Comparison of ENCODE assay signal across 13 cellular contexts in the genomic region with DNA sequence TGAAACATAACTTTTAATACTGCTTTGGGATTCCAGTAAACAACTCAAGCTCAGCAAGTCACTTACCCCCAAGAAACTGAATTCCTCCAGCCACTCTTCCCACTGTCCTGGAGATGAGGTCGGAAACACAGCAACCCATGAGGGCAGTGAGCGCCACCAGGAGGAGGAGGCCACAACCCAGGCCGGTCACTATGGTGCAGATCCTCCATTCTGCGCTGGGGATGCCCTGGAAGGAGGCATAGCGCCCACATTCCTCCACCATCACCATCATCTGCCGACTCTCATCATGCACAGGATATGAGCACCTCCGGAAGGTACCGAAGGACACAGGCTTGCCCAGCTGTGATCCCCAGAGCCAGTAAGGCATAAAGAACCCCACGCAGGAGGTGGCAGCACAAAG. TPM values are rescaled to one million over a fixed set of nuclear protein-coding genes. Genes with fewer than 3 reads are reported as not detected.
DNase-seq lines count a peak whose midpoint lies in the region; ATAC-seq, FAIRE-seq and TF ChIP-seq lines count a peak whose summit lies in the region.
"Had no signal": no experiment of that assay in that cellular context is flagged by ENCODE, and none has a peak within 500 bp of the region (broad histone marks: within the 10 kb centered on the region; RNA-seq: fewer than 3 reads in every experiment).

No MANE protein-coding gene starts in this region.

- H3K36me3 Mint-ChIP-seq in T-helper 17 cell (ENCODE audit: low read depth) = no peaks in the 10 kb centered on the region
- H3K36me3 Mint-ChIP-seq: activated naive CD4-positive, alpha-beta T cell treated with anti-CD3 and anti-CD28 coated beads, Interleukin-2, amount 10 ng/mL, durations not matched to agents 7 days and 5 days had no signal

- H3K4me3 ChIP-seq in mammary epithelial cell (replicated peaks in 1 of 3; ENCODE audit: insufficient read depth in 1 of 3, low read depth in 2 of 3, low read length in 3 of 3) (no peak overlapping the region), keratinocyte (ENCODE audit: control insufficient read depth in 2 of 3, extremely low read depth in 1 of 3, insufficient read depth in 2 of 3, low read depth in 1 of 3, low read length in 3 of 3) (no peak overlapping the region), suprapubic skin (peak overlapping the region; percentile 88)
- H3K4me3 ChIP-seq: transverse colon had no signal

- no peak for TF ChIP-seq POLR2A in suprapubic skin (IDR thresholded peaks at IDR 0.05)

- H3K9ac ChIP-seq in mammary epithelial cell (ENCODE audit: insufficient read depth, low read length) (no peak overlapping the region), keratinocyte (ENCODE audit: control insufficient read depth, extremely low read depth, insufficient read depth, low read length) (no peak overlapping the region)

- H3K4me1 Mint-ChIP-seq in T-helper 17 cell = peaks cover 11% of the 10 kb centered on the region

- no peak for TF ChIP-seq EP300 in suprapubic skin (IDR thresholded peaks at IDR 0.05)

- no peak overlapping the region for H3K4me3 Mint-ChIP-seq in T-helper 17 cell
- H3K4me3 Mint-ChIP-seq: activated naive CD4-positive, alpha-beta T cell treated with anti-CD3 and anti-CD28 coated beads, Interleukin-2, amount 10 ng/mL, durations not matched to agents 7 days and 5 days had no signal

- DNase-seq in DMS153 (lab: John Stamatoyannopoulos, UW) (peak; percentile 39), DMS153 treated with DMSO at 0.1 percent for 48 hours (lab: John Stamatoyannopoulos, UW; ENCODE audit: unreplicated experiment) (no peak), mammary epithelial cell (no peak), keratinocyte (ENCODE audit: low read depth, low spot score) (no peak), suprapubic skin (ENCODE audit: low spot score in 2 of 2) (no peak), T-helper 17 cell (no peak), RWPE1 (ENCODE audit: low spot score) (no peak)
- no peak for DNase-seq in NK-92 treated with Interleukin-12 subunit alpha and Interleukin-12 subunit beta, amount 100 ng/mL, for 24 hours (lab: John Stamatoyannopoulos, UW)
- DNase-seq: activated naive CD4-positive, alpha-beta T cell treated with anti-CD3 and anti-CD28 coated beads, Interleukin-2, amount 10 ng/mL, durations not matched to agents 7 days and 5 days; NCI-H1105; SW 1271; transverse colon had no signal

- H3K79me2 ChIP-seq in mammary epithelial cell (ENCODE audit: insufficient read depth, low read length) (peaks cover 54% of the 10 kb centered on the region), keratinocyte (ENCODE audit: control insufficient read depth, insufficient read depth, low read length) (peaks cover 18% of the 10 kb centered on the region)

- no peaks in the 10 kb centered on the region for H3K9me1 ChIP-seq in keratinocyte (ENCODE audit: control insufficient read depth, extremely low read depth, insufficient read depth, low read length)

- intact Hi-C loops in mammary epithelial cell (cut with micrococcal nuclease) = loop anchor here (5.0 kb wide), 2 partner anchors 73 to 563 kb away; a partner anchor contains a TSS

- peaks cover 26% of the 10 kb centered on the region for H3K4me1 ChIP-seq in mammary epithelial cell (ENCODE audit: insufficient read depth, low read length)
- peaks cover 27% of the 10 kb centered on the region for H3K4me1 ChIP-seq in keratinocyte (ENCODE audit: control insufficient read depth, extremely low read depth, insufficient read depth, low read length)
- peaks cover 24% of the 10 kb centered on the region for H3K4me1 ChIP-seq in suprapubic skin

- H3K27ac Mint-ChIP-seq in T-helper 17 cell = no peak overlapping the region
- H3K27ac Mint-ChIP-seq: activated naive CD4-positive, alpha-beta T cell treated with anti-CD3 and anti-CD28 coated beads, Interleukin-2, amount 10 ng/mL, durations not matched to agents 7 days and 5 days had no signal

- POLR2A ChIA-PET in RWPE1 (lab: Yijun Ruan, JAX; ENCODE audit: low non-redundant PET) = no interaction called here

- H3K27me3 Mint-ChIP-seq in T-helper 17 cell = peaks cover 39% of the 10 kb centered on the region

- H3K27ac ChIP-seq in mammary epithelial cell (ENCODE audit: insufficient read depth, low read depth, low read length) (no peak overlapping the region), keratinocyte (ENCODE audit: control insufficient read depth, insufficient read depth, low read length) (no peak overlapping the region), suprapubic skin (no peak overlapping the region), RWPE1 (no peak overlapping the region)
- H3K27ac ChIP-seq: transverse colon had no signal

- H3K27me3 ChIP-seq in mammary epithelial cell (ENCODE audit: insufficient read depth, low read length) (no peaks in the 10 kb centered on the region), keratinocyte (ENCODE audit: control insufficient read depth, extremely low read depth, insufficient read depth, low read length) (no peaks in the 10 kb centered on the region), suprapubic skin (no peaks in the 10 kb centered on the region)

- H4K20me1 ChIP-seq in mammary epithelial cell (ENCODE audit: insufficient read depth, low read length) (no peaks in the 10 kb centered on the region), keratinocyte (ENCODE audit: control insufficient read depth, extremely low read depth, insufficient read depth, low read length) (no peaks in the 10 kb centered on the region)

- H3K4me2 ChIP-seq in mammary epithelial cell (ENCODE audit: insufficient read depth, low read depth, low read length) (peak overlapping the region; percentile 71), keratinocyte (ENCODE audit: control insufficient read depth, extremely low read depth, insufficient read depth, low read depth, low read length) (peak overlapping the region; percentile 80)

- dilution Hi-C loops in mammary epithelial cell (cut with HindIII; ENCODE audit: low sequenced_read_pairs) (no loop called here), keratinocyte (cut with MboI; ENCODE audit: extremely low pct_ligation_motif_present, low sequenced_read_pairs) (no loop called here)

- no peak for FAIRE-seq in keratinocyte (lab: Jason Lieb, UNC)
- FAIRE-seq: A204.1 had no signal

- CTCF ChIA-PET in mammary epithelial cell (lab: Charles Lee; ENCODE audit: low non-redundant PET) = no interaction called here
- CTCF ChIA-PET in RWPE1 (lab: Yijun Ruan, JAX) = interaction anchor here (0.6 kb wide), 2 partner anchors 305 to 560 kb away, joined by 3 to 5 read pairs; no protein-coding TSS in a partner anchor

- H3K36me3 ChIP-seq in mammary epithelial cell (ENCODE audit: insufficient read depth, low read length) (no peaks in the 10 kb centered on the region), keratinocyte (ENCODE audit: control insufficient read depth in 2 of 2, extremely low read depth in 1 of 2, insufficient read depth in 2 of 2, low read length in 2 of 2) (peaks cover 0 to 12% of the 10 kb centered on the region in 2 experiments), suprapubic skin (no peaks in the 10 kb centered on the region)
- H3K36me3 ChIP-seq: transverse colon had no signal

- in situ Hi-C loops in mammary epithelial cell (cut with MboI; ENCODE audit: low sequenced_read_pairs in 2 of 2) = loop anchor here (10.0 to 25.0 kb wide), 4 partner anchors 188 to 563 kb away; a partner anchor contains a TSS

- no TSS peak for BruUV-seq in mammary epithelial cell (replicated peaks; lab: Mats Ljungman, UMichigan)

- TF ChIP-seq CTCF in mammary epithelial cell (conservative IDR thresholded peaks at IDR 0.05 in 1 of 2, IDR thresholded peaks at IDR 0.05 in 1 of 2; ENCODE audit: extremely low read depth in 1 of 2, insufficient read depth in 1 of 2, low read depth in 1 of 2, low read length in 2 of 2) = peak in 1 of 2 donors; percentile 3
- TF ChIP-seq CTCF in keratinocyte (optimal IDR thresholded peaks at IDR 0.05 in 1 of 3, IDR thresholded peaks at IDR 0.05 in 1 of 3, conservative IDR thresholded peaks at IDR 0.05 in 1 of 3; ENCODE audit: extremely low read depth in 1 of 3, insufficient read depth in 2 of 3, low read length in 3 of 3) = peak in 1 of 3 experiments; percentile 60
- no peak for TF ChIP-seq CTCF in suprapubic skin (IDR thresholded peaks at IDR 0.05)
- TF ChIP-seq CTCF in RWPE1 (conservative IDR thresholded peaks at IDR 0.05; ENCODE audit: low read depth) = no peak

- H2AFZ ChIP-seq in mammary epithelial cell (ENCODE audit: low read depth, low read length) = no peak overlapping the region
- H2AFZ ChIP-seq in keratinocyte (ENCODE audit: control insufficient read depth, low read length) = no peak overlapping the region

- WGBS in mammary epithelial cell (ENCODE audit: low coverage, missing lambda C conversion rate) = 85% methylated on average over 9 of the region's 9 CpGs
- 73% methylated on average over 5 of the region's 9 CpGs for WGBS in suprapubic skin

- H3K9me3 ChIP-seq in mammary epithelial cell (replicated peaks; ENCODE audit: insufficient read depth, low read length) (no peaks in the 10 kb centered on the region), keratinocyte (ENCODE audit: control insufficient read depth, low read depth, low read length) (no peaks in the 10 kb centered on the region), suprapubic skin (no peaks in the 10 kb centered on the region), T-helper 17 cell (ENCODE audit: control insufficient read depth, low read length, poor library complexity, severe bottlenecking) (no peaks in the 10 kb centered on the region)
- H3K9me3 ChIP-seq: transverse colon had no signal

- no peak for ATAC-seq in T-helper 17 cell

RNA-seq across cellular contexts. Expression of a gene that starts 2.2 kb away (rescaled TPM):
- 10 to 100 TPM; 29.2 to 33.1 TPM for total RNA-seq in mammary epithelial cell
- polyA plus RNA-seq in mammary epithelial cell = 26.2 TPM
- 5.4 TPM for polyA minus RNA-seq in mammary epithelial cell
- 8.9 to 19.9 TPM (median 15.8 TPM) in 3 replicates for polyA plus RNA-seq in keratinocyte
- 6.2 TPM for polyA plus RNA-seq in keratinocyte (2011; ENCODE audit: low read depth)
- polyA plus RNA-seq in keratinocyte (2011; cell fraction: cytosol; rRNA removed) = 13.3 and 13.5 TPM in 2 replicates
- 17.1 and 18.2 TPM in 2 replicates for polyA plus RNA-seq in keratinocyte (2011; cell fraction: nucleus; rRNA removed)
- 4.6 and 15.1 TPM in 2 replicates for polyA plus RNA-seq in keratinocyte (2012; ENCODE audit: low replicate concordance)
- polyA minus RNA-seq in keratinocyte = 10.2 to 17.8 TPM (median 14.9 TPM) in 3 replicates
- 6.9 TPM for polyA minus RNA-seq in keratinocyte (2011; cell fraction: cytosol; rRNA and poly(A)+ RNA removed)
- 11.1 and 19.5 TPM in 2 replicates for polyA minus RNA-seq in keratinocyte (2011; cell fraction: nucleus; rRNA and poly(A)+ RNA removed)
- 10 to 100 TPM; 10.6 to 21.0 (median 15.6) TPM for total RNA-seq in suprapubic skin
- under 1 TPM in 1 of 2 donors, not detected in 1; 0.50 TPM for total RNA-seq in T-helper 17 cell

RNA-seq across cellular contexts. Expression of a gene that starts 54.7 kb away (rescaled TPM):
- 10 to 100 TPM; 28.3 to 41.6 TPM for total RNA-seq in mammary epithelial cell
- 13.8 TPM for polyA plus RNA-seq in mammary epithelial cell
- polyA minus RNA-seq in mammary epithelial cell = 5.8 TPM
- 14.4 to 25.5 TPM (median 20.7 TPM) in 3 replicates for polyA plus RNA-seq in keratinocyte
- 18.7 TPM for polyA plus RNA-seq in keratinocyte (2011; ENCODE audit: low read depth)
- 10.6 and 23.0 TPM in 2 replicates for polyA plus RNA-seq in keratinocyte (2011; cell fraction: cytosol; rRNA removed)
- 19.4 and 20.5 TPM in 2 replicates for polyA plus RNA-seq in keratinocyte (2011; cell fraction: nucleus; rRNA removed)
- 9.6 and 9.7 TPM in 2 replicates for polyA plus RNA-seq in keratinocyte (2012; ENCODE audit: low replicate concordance)
- 4.3 to 16.8 TPM (median 13.1 TPM) in 3 replicates for polyA minus RNA-seq in keratinocyte
- polyA minus RNA-seq in keratinocyte (2011; cell fraction: cytosol; rRNA and poly(A)+ RNA removed) = 94.6 TPM
- polyA minus RNA-seq in keratinocyte (2011; cell fraction: nucleus; rRNA and poly(A)+ RNA removed) = 18.8 and 27.7 TPM in 2 replicates
- total RNA-seq in suprapubic skin = 10 to 100 TPM; 14.8 to 28.2 (median 22.9) TPM
- 10 to 100 TPM; 20.2 to 25.7 TPM for total RNA-seq in T-helper 17 cell

Comparison
In these comparisons a context has a peak if more than half of its experiments do, and no peak if none do; other contexts are left out.
1. RNA of a gene that starts 2.2 kb away (total RNA-seq): 29.2 to 33.1 TPM in mammary epithelial cell and 10.6 to 21.0 TPM in suprapubic skin; 0.50 TPM in T-helper 17 cell; every median in the first group is over 4 times any median in the second.